In the genomic region with DNA sequence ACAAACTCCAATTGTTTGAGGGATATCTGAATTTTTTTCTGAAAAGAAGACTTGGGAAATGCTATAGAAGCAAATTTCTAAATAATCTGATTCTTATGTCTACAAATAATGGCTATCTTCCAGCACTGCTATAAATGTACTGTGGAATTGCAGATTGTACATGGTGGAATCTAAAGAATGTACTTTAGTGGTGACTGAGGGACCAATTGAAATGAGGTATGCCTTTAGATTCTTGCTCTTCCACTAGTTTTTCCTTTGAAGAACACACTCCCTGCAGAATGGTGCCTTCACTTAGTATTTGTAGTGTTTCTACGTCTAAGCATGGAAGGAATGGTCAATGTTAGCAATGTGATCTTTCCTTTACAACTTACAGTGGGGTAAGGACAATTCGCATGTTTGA, we compare ENCODE assay signal across 28 cellular contexts. TPM values are rescaled to one million over a fixed set of nuclear protein-coding genes. Genes with fewer than 3 reads are reported as not detected.
"Had no signal": no experiment of that assay in that cellular context is flagged by ENCODE, and none has a peak within 500 bp of the region (broad histone marks: within the 10 kb centered on the region; RNA-seq: fewer than 3 reads in every experiment).

No MANE protein-coding gene starts in this region.

- H3K4me1 ChIP-seq: esophagus squamous epithelium, tibial nerve, vagina had no signal

- H3K4me3 Mint-ChIP-seq: activated T-helper 1 cell treated with anti-CD3 and anti-CD28 coated beads, Interleukin-12 subunit alpha, Interleukin-12 subunit beta, Interleukin-2, Interleukin-4 antibody, amounts not matched to agents 30 ng/mL and 10 ng/mL and 1 ng/mL, durations not matched to agents 14 hours and 24 hours and 36 hours; nephron progenitor cell had no signal

- H3K27ac ChIP-seq: cardiac muscle cell, esophagus squamous epithelium, tibial nerve, vagina, WERI-Rb-1 had no signal

- H3K4me3 ChIP-seq: cardiac muscle cell, esophagus squamous epithelium, tibial nerve, vagina had no signal

- DNase-seq: activated CD4-positive, alpha-beta T cell treated with anti-CD3 and anti-CD28 coated beads for 1 hour; activated CD4-positive, alpha-beta T cell treated with anti-CD3 and anti-CD28 coated beads, Interleukin-2, amount 50 U/mL, for 48 hours; activated gamma-delta T cell treated with Interleukin-2 at 50 U/mL for 16 hours; dermis blood vessel endothelial cell; effector memory CD4-positive, alpha-beta T cell; esophagus squamous epithelium; hippocampal formation; mammary epithelial cell; midbrain; nephron progenitor cell; occipital lobe; retina; stimulated activated CD4-positive, alpha-beta T cell treated with anti-CD3 and anti-CD28 coated beads, Interleukin-1b, Interleukin-23, amount 100 ng/mL, for 48 hours; stimulated activated naive CD8-positive, alpha-beta T cell treated with anti-CD3 and anti-CD28 coated beads, Interleukin-15, Interleukin-2, amounts not matched to agents 100 U/mL and 50 U/mL, for 24 hours; substantia nigra; WERI-Rb-1 had no signal

- H3K36me3 ChIP-seq: cardiac muscle cell, esophagus squamous epithelium, tibial nerve, vagina, WERI-Rb-1 had no signal

- H3K27me3 ChIP-seq: cardiac muscle cell, esophagus squamous epithelium, tibial nerve, vagina had no signal

- H3K27ac Mint-ChIP-seq: activated naive CD4-positive, alpha-beta T cell treated with anti-CD3 and anti-CD28 coated beads, Interleukin-2, amount 50 U/mL, for 72 hours; activated T-helper 1 cell treated with anti-CD3 and anti-CD28 coated beads, Interleukin-12 subunit alpha, Interleukin-12 subunit beta, Interleukin-2, Interleukin-4 antibody, amounts not matched to agents 30 ng/mL and 10 ng/mL and 1 ng/mL, durations not matched to agents 14 hours and 24 hours and 36 hours; nephron progenitor cell had no signal

- H3K4me1 Mint-ChIP-seq: nephron progenitor cell had no signal

- ATAC-seq: activated naive CD4-positive, alpha-beta T cell treated with anti-CD3 and anti-CD28 coated beads, Interleukin-2, amount 50 U/mL, for 72 hours; left lobe of liver; stimulated activated naive CD8-positive, alpha-beta T cell treated with anti-CD3 and anti-CD28 coated beads, Interleukin-15, Interleukin-2, amounts not matched to agents 100 U/mL and 50 U/mL, for 24 hours had no signal

RNA-seq across cellular contexts. Expression of gene PRB4, which starts 11.7 kb away (rescaled TPM):
- total RNA-seq: activated naive CD4-positive, alpha-beta T cell treated with anti-CD3 and anti-CD28 coated beads, Interleukin-2, amount 50 U/mL, for 72 hours; activated T-helper 1 cell treated with anti-CD3 and anti-CD28 coated beads, Interleukin-12 subunit alpha, Interleukin-12 subunit beta, Interleukin-2, Interleukin-4 antibody, amounts not matched to agents 30 ng/mL and 10 ng/mL and 1 ng/mL, durations not matched to agents 14 hours and 24 hours and 36 hours; chondrocyte; dermis blood vessel endothelial cell; esophagus squamous epithelium; fibroblast of villous mesenchyme; glomerular endothelial cell; left lobe of liver; mammary epithelial cell; occipital lobe; posterior vena cava; T-helper 2 cell treated with Interferon-gamma antibody and Interleukin-4, amounts not matched to agents 100 ng/mL and 5 ng/mL, for 36 hours; tibial nerve; vagina had no signal
- polyA plus RNA-seq: keratinocyte, mammary epithelial cell had no signal

RNA-seq across cellular contexts. Expression of gene PRB3, which starts 52.5 kb away (rescaled TPM):
- total RNA-seq: activated naive CD4-positive, alpha-beta T cell treated with anti-CD3 and anti-CD28 coated beads, Interleukin-2, amount 50 U/mL, for 72 hours; activated T-helper 1 cell treated with anti-CD3 and anti-CD28 coated beads, Interleukin-12 subunit alpha, Interleukin-12 subunit beta, Interleukin-2, Interleukin-4 antibody, amounts not matched to agents 30 ng/mL and 10 ng/mL and 1 ng/mL, durations not matched to agents 14 hours and 24 hours and 36 hours; cardiac muscle cell; chondrocyte; dermis blood vessel endothelial cell; esophagus squamous epithelium; fibroblast of villous mesenchyme; glomerular endothelial cell; left lobe of liver; mammary epithelial cell; occipital lobe; posterior vena cava; T-helper 2 cell treated with Interferon-gamma antibody and Interleukin-4, amounts not matched to agents 100 ng/mL and 5 ng/mL, for 36 hours; tibial nerve; vagina had no signal
- polyA plus RNA-seq: keratinocyte, mammary epithelial cell had no signal
